In genomic region chr3:150740733-150741496, GRCh38 we compare ENCODE assay signal across 1 cellular context.
TF ChIP-seq lines count a peak whose summit lies in the region.

No MANE protein-coding gene starts in this region.

TF ChIP-seq in HepG2, 621 proteins besides CTCF, POLR2A, EP300 and RAD21 (continued from another document and continues in another):
- no peak for TF ChIP-seq TERF1 (CRISPR knock-in tag; IDR thresholded peaks at IDR 0.05)
- TF ChIP-seq ZMYM3 (CRISPR knock-in tag; IDR thresholded peaks at IDR 0.05), result peak; percentile 96
- peak; percentile 66 for TF ChIP-seq TBX2 (CRISPR knock-in tag; IDR thresholded peaks at IDR 0.05; ENCODE audit: borderline replicate concordance)
- TF ChIP-seq MBNL3 (CRISPR knock-in tag; conservative IDR thresholded peaks at IDR 0.05), result no peak
- TF ChIP-seq ZFP41 (CRISPR knock-in tag; IDR thresholded peaks at IDR 0.05; ENCODE audit: borderline replicate concordance), result no peak
- no peak for TF ChIP-seq RNF2 (conservative IDR thresholded peaks at IDR 0.05; ENCODE audit: low read depth)
- TF ChIP-seq, protein P1, sequence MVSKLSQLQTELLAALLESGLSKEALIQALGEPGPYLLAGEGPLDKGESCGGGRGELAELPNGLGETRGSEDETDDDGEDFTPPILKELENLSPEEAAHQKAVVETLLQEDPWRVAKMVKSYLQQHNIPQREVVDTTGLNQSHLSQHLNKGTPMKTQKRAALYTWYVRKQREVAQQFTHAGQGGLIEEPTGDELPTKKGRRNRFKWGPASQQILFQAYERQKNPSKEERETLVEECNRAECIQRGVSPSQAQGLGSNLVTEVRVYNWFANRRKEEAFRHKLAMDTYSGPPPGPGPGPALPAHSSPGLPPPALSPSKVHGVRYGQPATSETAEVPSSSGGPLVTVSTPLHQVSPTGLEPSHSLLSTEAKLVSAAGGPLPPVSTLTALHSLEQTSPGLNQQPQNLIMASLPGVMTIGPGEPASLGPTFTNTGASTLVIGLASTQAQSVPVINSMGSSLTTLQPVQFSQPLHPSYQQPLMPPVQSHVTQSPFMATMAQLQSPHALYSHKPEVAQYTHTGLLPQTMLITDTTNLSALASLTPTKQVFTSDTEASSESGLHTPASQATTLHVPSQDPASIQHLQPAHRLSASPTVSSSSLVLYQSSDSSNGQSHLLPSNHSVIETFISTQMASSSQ (IDR thresholded peaks at IDR 0.05; ENCODE audit: low read depth), result no peak
- TF ChIP-seq, protein P1 (CRISPR knock-in tag; IDR thresholded peaks at IDR 0.05; ENCODE audit: borderline replicate concordance), result peak; percentile 65; the same call in 1 of the 2 replicates
- no peak for TF ChIP-seq KLF13 (CRISPR knock-in tag; IDR thresholded peaks at IDR 0.05)
- peak; percentile 17 for TF ChIP-seq ASH2L (IDR thresholded peaks at IDR 0.05; ENCODE audit: insufficient read length, low read depth, low read length)
- TF ChIP-seq ZNF3 (CRISPR knock-in tag; IDR thresholded peaks at IDR 0.05), result 0 out of 2 replicates have a peak, but pooled peaks have one; percentile 13
- TF ChIP-seq ZBTB20 (CRISPR knock-in tag; IDR thresholded peaks at IDR 0.05; ENCODE audit: borderline replicate concordance, low read depth), result 0 out of 2 replicates have a peak, but pooled peaks have one; percentile 39
- peak; percentile 62 for TF ChIP-seq ZNF331 (CRISPR knock-in tag; IDR thresholded peaks at IDR 0.05)
- no peak for TF ChIP-seq ZFP1 (CRISPR knock-in tag; IDR thresholded peaks at IDR 0.05)
- TF ChIP-seq, protein P2, sequence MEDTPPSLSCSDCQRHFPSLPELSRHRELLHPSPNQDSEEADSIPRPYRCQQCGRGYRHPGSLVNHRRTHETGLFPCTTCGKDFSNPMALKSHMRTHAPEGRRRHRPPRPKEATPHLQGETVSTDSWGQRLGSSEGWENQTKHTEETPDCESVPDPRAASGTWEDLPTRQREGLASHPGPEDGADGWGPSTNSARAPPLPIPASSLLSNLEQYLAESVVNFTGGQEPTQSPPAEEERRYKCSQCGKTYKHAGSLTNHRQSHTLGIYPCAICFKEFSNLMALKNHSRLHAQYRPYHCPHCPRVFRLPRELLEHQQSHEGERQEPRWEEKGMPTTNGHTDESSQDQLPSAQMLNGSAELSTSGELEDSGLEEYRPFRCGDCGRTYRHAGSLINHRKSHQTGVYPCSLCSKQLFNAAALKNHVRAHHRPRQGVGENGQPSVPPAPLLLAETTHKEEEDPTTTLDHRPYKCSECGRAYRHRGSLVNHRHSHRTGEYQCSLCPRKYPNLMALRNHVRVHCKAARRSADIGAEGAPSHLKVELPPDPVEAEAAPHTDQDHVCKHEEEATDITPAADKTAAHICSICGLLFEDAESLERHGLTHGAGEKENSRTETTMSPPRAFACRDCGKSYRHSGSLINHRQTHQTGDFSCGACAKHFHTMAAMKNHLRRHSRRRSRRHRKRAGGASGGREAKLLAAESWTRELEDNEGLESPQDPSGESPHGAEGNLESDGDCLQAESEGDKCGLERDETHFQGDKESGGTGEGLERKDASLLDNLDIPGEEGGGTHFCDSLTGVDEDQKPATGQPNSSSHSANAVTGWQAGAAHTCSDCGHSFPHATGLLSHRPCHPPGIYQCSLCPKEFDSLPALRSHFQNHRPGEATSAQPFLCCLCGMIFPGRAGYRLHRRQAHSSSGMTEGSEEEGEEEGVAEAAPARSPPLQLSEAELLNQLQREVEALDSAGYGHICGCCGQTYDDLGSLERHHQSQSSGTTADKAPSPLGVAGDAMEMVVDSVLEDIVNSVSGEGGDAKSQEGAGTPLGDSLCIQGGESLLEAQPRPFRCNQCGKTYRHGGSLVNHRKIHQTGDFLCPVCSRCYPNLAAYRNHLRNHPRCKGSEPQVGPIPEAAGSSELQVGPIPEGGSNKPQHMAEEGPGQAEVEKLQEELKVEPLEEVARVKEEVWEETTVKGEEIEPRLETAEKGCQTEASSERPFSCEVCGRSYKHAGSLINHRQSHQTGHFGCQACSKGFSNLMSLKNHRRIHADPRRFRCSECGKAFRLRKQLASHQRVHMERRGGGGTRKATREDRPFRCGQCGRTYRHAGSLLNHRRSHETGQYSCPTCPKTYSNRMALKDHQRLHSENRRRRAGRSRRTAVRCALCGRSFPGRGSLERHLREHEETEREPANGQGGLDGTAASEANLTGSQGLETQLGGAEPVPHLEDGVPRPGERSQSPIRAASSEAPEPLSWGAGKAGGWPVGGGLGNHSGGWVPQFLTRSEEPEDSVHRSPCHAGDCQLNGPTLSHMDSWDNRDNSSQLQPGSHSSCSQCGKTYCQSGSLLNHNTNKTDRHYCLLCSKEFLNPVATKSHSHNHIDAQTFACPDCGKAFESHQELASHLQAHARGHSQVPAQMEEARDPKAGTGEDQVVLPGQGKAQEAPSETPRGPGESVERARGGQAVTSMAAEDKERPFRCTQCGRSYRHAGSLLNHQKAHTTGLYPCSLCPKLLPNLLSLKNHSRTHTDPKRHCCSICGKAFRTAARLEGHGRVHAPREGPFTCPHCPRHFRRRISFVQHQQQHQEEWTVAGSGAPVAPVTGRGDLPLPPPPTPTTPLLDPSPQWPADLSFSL (CRISPR knock-in tag; IDR thresholded peaks at IDR 0.05), result no peak
- no peak for TF ChIP-seq ZBTB1 (CRISPR knock-in tag; IDR thresholded peaks at IDR 0.05; ENCODE audit: borderline replicate concordance)
- no peak for TF ChIP-seq SNRNP70 (IDR thresholded peaks at IDR 0.05; ENCODE audit: low read depth, low read length)
- TF ChIP-seq ZNF567 (CRISPR knock-in tag; IDR thresholded peaks at IDR 0.05; ENCODE audit: borderline replicate concordance), result no peak
- peak; percentile 93 for TF ChIP-seq ZNF644 (CRISPR knock-in tag; IDR thresholded peaks at IDR 0.05; ENCODE audit: low read depth)
- TF ChIP-seq, protein P3, sequence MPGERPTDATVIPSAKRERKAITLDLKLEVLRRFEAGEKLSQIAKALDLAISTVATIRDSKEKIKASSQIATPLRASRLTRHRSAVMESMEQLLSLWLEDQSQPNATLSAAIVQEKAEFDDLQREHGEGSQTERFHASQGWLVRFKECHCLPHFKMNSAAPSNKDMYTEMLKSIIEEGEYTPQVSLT (CRISPR knock-in tag; IDR thresholded peaks at IDR 0.05; ENCODE audit: borderline replicate concordance, low read depth), result no peak
- TF ChIP-seq, protein P4, sequence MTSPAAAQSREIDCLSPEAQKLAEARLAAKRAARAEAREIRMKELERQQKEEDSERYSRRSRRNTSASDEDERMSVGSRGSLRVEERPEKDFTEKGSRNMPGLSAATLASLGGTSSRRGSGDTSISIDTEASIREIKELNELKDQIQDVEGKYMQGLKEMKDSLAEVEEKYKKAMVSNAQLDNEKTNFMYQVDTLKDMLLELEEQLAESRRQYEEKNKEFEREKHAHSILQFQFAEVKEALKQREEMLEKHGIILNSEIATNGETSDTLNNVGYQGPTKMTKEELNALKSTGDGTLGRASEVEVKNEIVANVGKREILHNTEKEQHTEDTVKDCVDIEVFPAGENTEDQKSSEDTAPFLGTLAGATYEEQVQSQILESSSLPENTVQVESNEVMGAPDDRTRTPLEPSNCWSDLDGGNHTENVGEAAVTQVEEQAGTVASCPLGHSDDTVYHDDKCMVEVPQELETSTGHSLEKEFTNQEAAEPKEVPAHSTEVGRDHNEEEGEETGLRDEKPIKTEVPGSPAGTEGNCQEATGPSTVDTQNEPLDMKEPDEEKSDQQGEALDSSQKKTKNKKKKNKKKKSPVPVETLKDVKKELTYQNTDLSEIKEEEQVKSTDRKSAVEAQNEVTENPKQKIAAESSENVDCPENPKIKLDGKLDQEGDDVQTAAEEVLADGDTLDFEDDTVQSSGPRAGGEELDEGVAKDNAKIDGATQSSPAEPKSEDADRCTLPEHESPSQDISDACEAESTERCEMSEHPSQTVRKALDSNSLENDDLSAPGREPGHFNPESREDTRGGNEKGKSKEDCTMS (CRISPR knock-in tag; conservative IDR thresholded peaks at IDR 0.05), result no peak
- no peak for TF ChIP-seq ARNT2 (CRISPR knock-in tag; IDR thresholded peaks at IDR 0.05; ENCODE audit: low read depth)
- TF ChIP-seq NRL (CRISPR knock-in tag; IDR thresholded peaks at IDR 0.05; ENCODE audit: borderline replicate concordance), result no peak
- TF ChIP-seq, protein P5, sequence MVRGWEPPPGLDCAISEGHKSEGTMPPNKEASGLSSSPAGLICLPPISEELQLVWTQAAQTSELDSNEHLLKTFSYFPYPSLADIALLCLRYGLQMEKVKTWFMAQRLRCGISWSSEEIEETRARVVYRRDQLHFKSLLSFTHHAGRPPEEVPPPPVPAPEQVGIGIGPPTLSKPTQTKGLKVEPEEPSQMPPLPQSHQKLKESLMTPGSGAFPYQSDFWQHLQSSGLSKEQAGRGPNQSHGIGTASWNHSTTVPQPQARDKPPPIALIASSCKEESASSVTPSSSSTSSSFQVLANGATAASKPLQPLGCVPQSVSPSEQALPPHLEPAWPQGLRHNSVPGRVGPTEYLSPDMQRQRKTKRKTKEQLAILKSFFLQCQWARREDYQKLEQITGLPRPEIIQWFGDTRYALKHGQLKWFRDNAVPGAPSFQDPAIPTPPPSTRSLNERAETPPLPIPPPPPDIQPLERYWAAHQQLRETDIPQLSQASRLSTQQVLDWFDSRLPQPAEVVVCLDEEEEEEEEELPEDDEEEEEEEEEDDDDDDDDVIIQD (CRISPR knock-in tag; IDR thresholded peaks at IDR 0.05; ENCODE audit: low read depth), result peak; percentile 87
- TF ChIP-seq NFE2L2 (IDR thresholded peaks at IDR 0.05; ENCODE audit: low read length), result no peak
- TF ChIP-seq HHEX (CRISPR knock-in tag; IDR thresholded peaks at IDR 0.05), result peak; percentile 76
- no peak for TF ChIP-seq TSC22D2 (CRISPR knock-in tag; IDR thresholded peaks at IDR 0.05; ENCODE audit: borderline replicate concordance)
- no peak for TF ChIP-seq ATM (IDR thresholded peaks at IDR 0.05; ENCODE audit: borderline replicate concordance)
- no peak for TF ChIP-seq ZNF713 (CRISPR knock-in tag; IDR thresholded peaks at IDR 0.05)
- TF ChIP-seq PCBP2 (optimal IDR thresholded peaks at IDR 0.05; ENCODE audit: low read depth, low read length, poor library complexity, severe bottlenecking), result no peak
- TF ChIP-seq, protein P6, sequence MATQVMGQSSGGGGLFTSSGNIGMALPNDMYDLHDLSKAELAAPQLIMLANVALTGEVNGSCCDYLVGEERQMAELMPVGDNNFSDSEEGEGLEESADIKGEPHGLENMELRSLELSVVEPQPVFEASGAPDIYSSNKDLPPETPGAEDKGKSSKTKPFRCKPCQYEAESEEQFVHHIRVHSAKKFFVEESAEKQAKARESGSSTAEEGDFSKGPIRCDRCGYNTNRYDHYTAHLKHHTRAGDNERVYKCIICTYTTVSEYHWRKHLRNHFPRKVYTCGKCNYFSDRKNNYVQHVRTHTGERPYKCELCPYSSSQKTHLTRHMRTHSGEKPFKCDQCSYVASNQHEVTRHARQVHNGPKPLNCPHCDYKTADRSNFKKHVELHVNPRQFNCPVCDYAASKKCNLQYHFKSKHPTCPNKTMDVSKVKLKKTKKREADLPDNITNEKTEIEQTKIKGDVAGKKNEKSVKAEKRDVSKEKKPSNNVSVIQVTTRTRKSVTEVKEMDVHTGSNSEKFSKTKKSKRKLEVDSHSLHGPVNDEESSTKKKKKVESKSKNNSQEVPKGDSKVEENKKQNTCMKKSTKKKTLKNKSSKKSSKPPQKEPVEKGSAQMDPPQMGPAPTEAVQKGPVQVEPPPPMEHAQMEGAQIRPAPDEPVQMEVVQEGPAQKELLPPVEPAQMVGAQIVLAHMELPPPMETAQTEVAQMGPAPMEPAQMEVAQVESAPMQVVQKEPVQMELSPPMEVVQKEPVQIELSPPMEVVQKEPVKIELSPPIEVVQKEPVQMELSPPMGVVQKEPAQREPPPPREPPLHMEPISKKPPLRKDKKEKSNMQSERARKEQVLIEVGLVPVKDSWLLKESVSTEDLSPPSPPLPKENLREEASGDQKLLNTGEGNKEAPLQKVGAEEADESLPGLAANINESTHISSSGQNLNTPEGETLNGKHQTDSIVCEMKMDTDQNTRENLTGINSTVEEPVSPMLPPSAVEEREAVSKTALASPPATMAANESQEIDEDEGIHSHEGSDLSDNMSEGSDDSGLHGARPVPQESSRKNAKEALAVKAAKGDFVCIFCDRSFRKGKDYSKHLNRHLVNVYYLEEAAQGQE (IDR thresholded peaks at IDR 0.05; ENCODE audit: borderline replicate concordance in 1 of 2, low read depth in 1 of 2, low read length in 2 of 2), result 0 out of 4 replicates have a peak, but pooled peaks of 1 of the 2 experiments have one; percentile 62
- TF ChIP-seq, protein P7, sequence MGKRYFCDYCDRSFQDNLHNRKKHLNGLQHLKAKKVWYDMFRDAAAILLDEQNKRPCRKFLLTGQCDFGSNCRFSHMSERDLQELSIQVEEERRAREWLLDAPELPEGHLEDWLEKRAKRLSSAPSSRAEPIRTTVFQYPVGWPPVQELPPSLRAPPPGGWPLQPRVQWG (CRISPR knock-in tag; IDR thresholded peaks at IDR 0.05; ENCODE audit: borderline replicate concordance, low read depth), result no peak
- TF ChIP-seq MNT (IDR thresholded peaks at IDR 0.05), result peak; percentile 38; the same call in 1 of the 2 replicates
- TF ChIP-seq ZNF737 (CRISPR knock-in tag; IDR thresholded peaks at IDR 0.05; ENCODE audit: borderline replicate concordance), result no peak
- peak; percentile 40; the same call in 1 of the 2 replicates for TF ChIP-seq ZFX (CRISPR knock-in tag; IDR thresholded peaks at IDR 0.05; ENCODE audit: low read depth)
